1 cellular context compared by ENCODE assay signal in genomic region chr16:1773703-1774455, GRCh38.
TF ChIP-seq lines count a peak whose summit lies in the region.

No MANE protein-coding gene starts in this region.

TF ChIP-seq in Ishikawa, 13 proteins besides CTCF, POLR2A, EP300 and RAD21 (continued from another document):
- no peak for TF ChIP-seq REST (IDR thresholded peaks at IDR 0.05; ENCODE audit: low read depth)
- peak; percentile 3; the same call in 1 of the 2 replicates for TF ChIP-seq MAX (IDR thresholded peaks at IDR 0.05)
TF ChIP-seq in Ishikawa: peak in this region for 1.
